In genomic region chr7:142787034-142787768, GRCh38 we compare ENCODE assay signal across 18 cellular contexts. TPM values are rescaled to one million over a fixed set of nuclear protein-coding genes. Genes with fewer than 3 reads are reported as not detected.
DNase-seq lines count a peak whose midpoint lies in the region; ATAC-seq lines count a peak whose summit lies in the region.
"Had no signal": no experiment of that assay in that cellular context is flagged by ENCODE, and none has a peak within 500 bp of the region (broad histone marks: within the 10 kb centered on the region; RNA-seq: fewer than 3 reads in every experiment).

No MANE protein-coding gene starts in this region.

- peak overlapping the region; percentile 99 for H3K4me3 Mint-ChIP-seq in activated CD8-positive, alpha-beta memory T cell treated with anti-CD3 and anti-CD28 coated beads, Interleukin-2, amount 10 ng/mL, durations not matched to agents 7 days and 5 days
- H3K4me3 Mint-ChIP-seq in memory B cell: no peak overlapping the region
- H3K4me3 Mint-ChIP-seq: mesothelial cell of epicardium had no signal

- H3K4me1 Mint-ChIP-seq in activated CD8-positive, alpha-beta memory T cell treated with anti-CD3 and anti-CD28 coated beads, Interleukin-2, amount 10 ng/mL, durations not matched to agents 7 days and 5 days: peaks cover 29% of the 10 kb centered on the region
- peaks cover 29% of the 10 kb centered on the region for H3K4me1 Mint-ChIP-seq in memory B cell

- peak overlapping the region; percentile 97 for H3K27ac Mint-ChIP-seq in activated CD8-positive, alpha-beta memory T cell treated with anti-CD3 and anti-CD28 coated beads, Interleukin-2, amount 10 ng/mL, durations not matched to agents 7 days and 5 days
- H3K27ac Mint-ChIP-seq in memory B cell: peak overlapping the region; percentile 54
- H3K27ac Mint-ChIP-seq: mesothelial cell of epicardium had no signal

- DNase-seq in left ventricle myocardium superior: no peak
- no peak for DNase-seq in left cardiac atrium
- no peak for DNase-seq in activated CD8-positive, alpha-beta memory T cell treated with anti-CD3 and anti-CD28 coated beads, Interleukin-2, amount 10 ng/mL, durations not matched to agents 7 days and 5 days
- no peak for DNase-seq in memory B cell (ENCODE audit: low spot score in 2 of 2)
- DNase-seq in inferior parietal cortex (ENCODE audit: extremely low spot score): no peak
- no peak for DNase-seq in SW480 (ENCODE audit: low spot score)
- no peak for DNase-seq in OCI-M1 (lab: John Stamatoyannopoulos, UW)
- DNase-seq: activated gamma-delta T cell treated with Interleukin-2 at 50 U/mL for 16 hours; DMS79 treated with DMSO at 0.1 percent for 48 hours; foreskin keratinocyte; HCEC 1CT; NCI-H1436 treated with DMSO at 0.1 percent for 48 hours; NCI-H510A; stimulated activated CD4-positive, alpha-beta T cell treated with anti-CD3 and anti-CD28 coated beads, Interleukin-12 subunit alpha, Interleukin-12 subunit beta, amount 100 ng/mL, for 4 hours; substantia nigra had no signal

- H3K9me3 Mint-ChIP-seq in activated CD8-positive, alpha-beta memory T cell treated with anti-CD3 and anti-CD28 coated beads, Interleukin-2, amount 10 ng/mL, durations not matched to agents 7 days and 5 days (ENCODE audit: low read depth): no peaks in the 10 kb centered on the region
- H3K9me3 Mint-ChIP-seq in memory B cell: no peaks in the 10 kb centered on the region
- H3K9me3 Mint-ChIP-seq: mesothelial cell of epicardium had no signal

- peak; percentile 11 for ATAC-seq in left ventricle myocardium superior
- ATAC-seq in left cardiac atrium: no peak
- ATAC-seq in activated CD8-positive, alpha-beta memory T cell treated with anti-CD3 and anti-CD28 coated beads, Interleukin-2, amount 10 ng/mL, durations not matched to agents 7 days and 5 days: no peak
- ATAC-seq in memory B cell (ENCODE audit: low read depth): no peak
- ATAC-seq in GM18870 (IDR thresholded peaks at IDR 0.05; ENCODE audit: unreplicated experiment): no peak
- ATAC-seq: foreskin keratinocyte had no signal

- H3K27me3 Mint-ChIP-seq in activated CD8-positive, alpha-beta memory T cell treated with anti-CD3 and anti-CD28 coated beads, Interleukin-2, amount 10 ng/mL, durations not matched to agents 7 days and 5 days: no peaks in the 10 kb centered on the region
- no peaks in the 10 kb centered on the region for H3K27me3 Mint-ChIP-seq in memory B cell

- CTCF ChIA-PET in activated CD8-positive, alpha-beta memory T cell treated with anti-CD3 and anti-CD28 coated beads, Interleukin-2, amount 10 ng/mL, durations not matched to agents 7 days and 5 days (lab: Charles Lee): interaction anchor here (0.9 to 5.1 kb wide), 5 partner anchors 9 to 171 kb away, joined by 3 to 39 read pairs (median 4); no protein-coding TSS in a partner anchor

- H3K36me3 Mint-ChIP-seq in activated CD8-positive, alpha-beta memory T cell treated with anti-CD3 and anti-CD28 coated beads, Interleukin-2, amount 10 ng/mL, durations not matched to agents 7 days and 5 days: peaks cover 48% of the 10 kb centered on the region
- H3K36me3 Mint-ChIP-seq in memory B cell: no peaks in the 10 kb centered on the region
- H3K36me3 Mint-ChIP-seq: mesothelial cell of epicardium had no signal

- intact Hi-C loops in left ventricle myocardium superior (cut with micrococcal nuclease) (loop anchor here (10.0 kb wide), 1 partner anchor 152 kb away; no protein-coding TSS in a partner anchor), left cardiac atrium (cut with DNase I) (loop anchor here in 1 of 2 donors (10.0 kb wide), 1 partner anchor 152 kb away; no protein-coding TSS in a partner anchor)

RNA-seq across cellular contexts. Expression of gene PRSS2, which starts 16.4 kb away (rescaled TPM):
- not detected for total RNA-seq in left ventricle myocardium superior
- total RNA-seq in left cardiac atrium: not detected
- not detected for total RNA-seq in activated CD8-positive, alpha-beta memory T cell treated with anti-CD3 and anti-CD28 coated beads, Interleukin-2, amount 10 ng/mL, durations not matched to agents 7 days and 5 days
- total RNA-seq: cardiac muscle cell, foreskin keratinocyte, mesothelial cell of epicardium had no signal

RNA-seq across cellular contexts. Expression of gene PRSS1, which starts 37.9 kb away (rescaled TPM):
- total RNA-seq in left ventricle myocardium superior: not detected
- total RNA-seq in left cardiac atrium: not detected
- total RNA-seq in activated CD8-positive, alpha-beta memory T cell treated with anti-CD3 and anti-CD28 coated beads, Interleukin-2, amount 10 ng/mL, durations not matched to agents 7 days and 5 days: not detected
- total RNA-seq: cardiac muscle cell, foreskin keratinocyte, mesothelial cell of epicardium had no signal
